In genomic region chr2:159455330-159455918, GRCh38 we compare ENCODE assay signal across 19 cellular contexts.
DNase-seq lines count a peak whose midpoint lies in the region; ATAC-seq and TF ChIP-seq lines count a peak whose summit lies in the region.
"Had no signal": no experiment of that assay in that cellular context is flagged by ENCODE, and none has a peak within 500 bp of the region (broad histone marks: within the 10 kb centered on the region; RNA-seq: fewer than 3 reads in every experiment).

No MANE protein-coding gene starts in this region.

- no peaks in the 10 kb centered on the region for H3K36me3 Mint-ChIP-seq in activated CD4-positive, alpha-beta T cell treated with anti-CD3 and anti-CD28 coated beads, Interleukin-2, amount 10 ng/mL, durations not matched to agents 7 days and 5 days (ENCODE audit: low read depth)
- H3K36me3 Mint-ChIP-seq in activated naive CD8-positive, alpha-beta T cell treated with anti-CD3 and anti-CD28 coated beads, Interleukin-2, amount 10 ng/mL, durations not matched to agents 7 days and 5 days = peaks cover 3% of the 10 kb centered on the region
- H3K36me3 Mint-ChIP-seq in CD14-positive monocyte = peaks cover 7 to 11% of the 10 kb centered on the region in 2 donors

- CTCF ChIA-PET in activated CD4-positive, alpha-beta T cell treated with anti-CD3 and anti-CD28 coated beads, Interleukin-2, amount 10 ng/mL, durations not matched to agents 7 days and 5 days (lab: Charles Lee) = no interaction called here

- TF ChIP-seq CTCF in osteoblast (IDR thresholded peaks at IDR 0.05; ENCODE audit: extremely low read depth, low read depth, low read length) = no peak
- TF ChIP-seq CTCF in CD14-positive monocyte (IDR thresholded peaks at IDR 0.05) = no peak

- no peak overlapping the region for H3K4me2 ChIP-seq in osteoblast (ENCODE audit: insufficient read depth, low read length)
- H3K4me2 ChIP-seq: A549 had no signal

- no peak overlapping the region for H2AFZ ChIP-seq in osteoblast (ENCODE audit: low read length)

- H3K4me1 Mint-ChIP-seq in activated CD4-positive, alpha-beta T cell treated with anti-CD3 and anti-CD28 coated beads, Interleukin-2, amount 10 ng/mL, durations not matched to agents 7 days and 5 days = peaks cover 30% of the 10 kb centered on the region
- peaks cover 17% of the 10 kb centered on the region for H3K4me1 Mint-ChIP-seq in activated naive CD8-positive, alpha-beta T cell treated with anti-CD3 and anti-CD28 coated beads, Interleukin-2, amount 10 ng/mL, durations not matched to agents 7 days and 5 days
- H3K4me1 Mint-ChIP-seq in CD14-positive monocyte = peaks cover 18% of the 10 kb centered on the region

- intact Hi-C loops in CD14-positive monocyte (cut with micrococcal nuclease) = no loop called here

- POLR2A ChIA-PET in activated CD4-positive, alpha-beta T cell treated with anti-CD3 and anti-CD28 coated beads, Interleukin-2, amount 10 ng/mL, durations not matched to agents 7 days and 5 days (lab: Charles Lee) = no interaction called here
- POLR2A ChIA-PET in activated naive CD8-positive, alpha-beta T cell treated with anti-CD3 and anti-CD28 coated beads, Interleukin-2, amount 10 ng/mL, durations not matched to agents 7 days and 5 days (lab: Charles Lee) = interaction anchor here (0.6 kb wide), 1 partner anchor 258 kb away, joined by 4 read pairs; no protein-coding TSS in a partner anchor

- H3K27me3 Mint-ChIP-seq in activated CD4-positive, alpha-beta T cell treated with anti-CD3 and anti-CD28 coated beads, Interleukin-2, amount 10 ng/mL, durations not matched to agents 7 days and 5 days = no peaks in the 10 kb centered on the region
- H3K27me3 Mint-ChIP-seq in activated naive CD8-positive, alpha-beta T cell treated with anti-CD3 and anti-CD28 coated beads, Interleukin-2, amount 10 ng/mL, durations not matched to agents 7 days and 5 days = no peaks in the 10 kb centered on the region
- H3K27me3 Mint-ChIP-seq in CD14-positive monocyte (ENCODE audit: low read depth in 3 of 3) = peaks cover 0 to 2% (median 1%) of the 10 kb centered on the region in 3 donors
- H3K27me3 Mint-ChIP-seq: activated naive CD8-positive, alpha-beta T cell; stimulated activated memory B cell treated with anti-CD40 and anti-IgM and Interleukin-4, amounts not matched to agents 10 μg/mL and 1 μg/mL and 100 μg/mL, for 72 hours; type B pancreatic cell had no signal

- H3K27me3 ChIP-seq in osteoblast (ENCODE audit: insufficient read depth, low read length) = no peaks in the 10 kb centered on the region
- H3K27me3 ChIP-seq: esophagus muscularis mucosa, heart left ventricle, spleen had no signal

- H3K27ac Mint-ChIP-seq in activated CD4-positive, alpha-beta T cell treated with anti-CD3 and anti-CD28 coated beads, Interleukin-2, amount 10 ng/mL, durations not matched to agents 7 days and 5 days = peak overlapping the region; percentile 11
- peak overlapping the region; percentile 78 for H3K27ac Mint-ChIP-seq in activated naive CD8-positive, alpha-beta T cell treated with anti-CD3 and anti-CD28 coated beads, Interleukin-2, amount 10 ng/mL, durations not matched to agents 7 days and 5 days
- H3K27ac Mint-ChIP-seq in CD14-positive monocyte = no peak overlapping the region
- H3K27ac Mint-ChIP-seq: activated naive CD8-positive, alpha-beta T cell; stimulated activated memory B cell treated with anti-CD40 and anti-IgM and Interleukin-4, amounts not matched to agents 10 μg/mL and 1 μg/mL and 100 μg/mL, for 72 hours; T-helper 1 cell treated with Interleukin-12 subunit alpha and Interleukin-12 subunit beta and Interleukin-4 antibody, amounts not matched to agents 30 μg/mL and 1 μg/mL, for 36 hours; type B pancreatic cell had no signal

- no peaks in the 10 kb centered on the region for H3K4me1 ChIP-seq in osteoblast (ENCODE audit: insufficient read depth, low read length)

- H3K4me3 Mint-ChIP-seq in activated CD4-positive, alpha-beta T cell treated with anti-CD3 and anti-CD28 coated beads, Interleukin-2, amount 10 ng/mL, durations not matched to agents 7 days and 5 days = no peak overlapping the region
- peak overlapping the region; percentile 53 for H3K4me3 Mint-ChIP-seq in activated naive CD8-positive, alpha-beta T cell treated with anti-CD3 and anti-CD28 coated beads, Interleukin-2, amount 10 ng/mL, durations not matched to agents 7 days and 5 days
- H3K4me3 Mint-ChIP-seq in CD14-positive monocyte = no peak overlapping the region
- H3K4me3 Mint-ChIP-seq: activated naive CD8-positive, alpha-beta T cell; stimulated activated memory B cell treated with anti-CD40 and anti-IgM and Interleukin-4, amounts not matched to agents 10 μg/mL and 1 μg/mL and 100 μg/mL, for 72 hours; T-helper 1 cell treated with Interleukin-12 subunit alpha and Interleukin-12 subunit beta and Interleukin-4 antibody, amounts not matched to agents 30 μg/mL and 1 μg/mL, for 36 hours; type B pancreatic cell had no signal

- no peaks in the 10 kb centered on the region for H4K20me1 ChIP-seq in osteoblast (ENCODE audit: insufficient read depth, low read length)

- H3K9me3 Mint-ChIP-seq in activated CD4-positive, alpha-beta T cell treated with anti-CD3 and anti-CD28 coated beads, Interleukin-2, amount 10 ng/mL, durations not matched to agents 7 days and 5 days = peaks cover 3% of the 10 kb centered on the region
- no peaks in the 10 kb centered on the region for H3K9me3 Mint-ChIP-seq in activated naive CD8-positive, alpha-beta T cell treated with anti-CD3 and anti-CD28 coated beads, Interleukin-2, amount 10 ng/mL, durations not matched to agents 7 days and 5 days
- no peaks in the 10 kb centered on the region for H3K9me3 Mint-ChIP-seq in CD14-positive monocyte
- H3K9me3 Mint-ChIP-seq: stimulated activated memory B cell treated with anti-CD40 and anti-IgM and Interleukin-4, amounts not matched to agents 10 μg/mL and 1 μg/mL and 100 μg/mL, for 72 hours; T-helper 1 cell treated with Interleukin-12 subunit alpha and Interleukin-12 subunit beta and Interleukin-4 antibody, amounts not matched to agents 30 μg/mL and 1 μg/mL, for 36 hours; type B pancreatic cell had no signal

- no peaks in the 10 kb centered on the region for H3K9me3 ChIP-seq in osteoblast (ENCODE audit: low read depth, low read length)
- H3K9me3 ChIP-seq: A549, esophagus muscularis mucosa, heart left ventricle, spleen had no signal

- no peak overlapping the region for H3K27ac ChIP-seq in osteoblast (ENCODE audit: low read depth, low read length)
- H3K27ac ChIP-seq: A549, C4-2B, esophagus muscularis mucosa, heart left ventricle, spleen had no signal

- ATAC-seq in HG03066 (IDR thresholded peaks at IDR 0.05; ENCODE audit: low read depth, unreplicated experiment) = peak; percentile 52
- peak; percentile 72 for ATAC-seq in activated naive CD8-positive, alpha-beta T cell treated with anti-CD3 and anti-CD28 coated beads, Interleukin-2, amount 10 ng/mL, durations not matched to agents 7 days and 5 days (ENCODE audit: low read depth)
- ATAC-seq in HG03342 (IDR thresholded peaks at IDR 0.05; ENCODE audit: unreplicated experiment) = no peak
- ATAC-seq: stimulated activated memory B cell treated with anti-CD40 and anti-IgM and Interleukin-4, amounts not matched to agents 10 μg/mL and 1 μg/mL and 100 μg/mL, for 72 hours had no signal

- H3K4me3 ChIP-seq in osteoblast (ENCODE audit: insufficient read depth, low read length) = no peak overlapping the region
- H3K4me3 ChIP-seq: A549, esophagus muscularis mucosa, heart left ventricle, spleen had no signal

- H3K36me3 ChIP-seq in osteoblast (ENCODE audit: insufficient read depth, low read length) = no peaks in the 10 kb centered on the region
- H3K36me3 ChIP-seq: esophagus muscularis mucosa had no signal

- H3K79me2 ChIP-seq in osteoblast (ENCODE audit: insufficient read depth, low read length) = no peaks in the 10 kb centered on the region

- no peak for DNase-seq in activated CD4-positive, alpha-beta T cell treated with anti-CD3 and anti-CD28 coated beads, Interleukin-2, amount 10 ng/mL, durations not matched to agents 7 days and 5 days
- no peak for DNase-seq in activated CD4-positive, alpha-beta T cell treated with anti-CD3 and anti-CD28 coated beads, Interleukin-2, amount 50 U/mL, for 1 hour
- DNase-seq in activated naive CD8-positive, alpha-beta T cell treated with anti-CD3 and anti-CD28 coated beads, Interleukin-2, amount 10 ng/mL, durations not matched to agents 7 days and 5 days = no peak
- DNase-seq in osteoblast (ENCODE audit: insufficient read length, low spot score, missing footprints) (peak; percentile 27), CD14-positive monocyte (ENCODE audit: low spot score) (no peak)
- DNase-seq in stimulated activated naive CD4-positive, alpha-beta T cell treated with Interleukin-2 at 50 U/mL for 16 hours (lab: John Stamatoyannopoulos, UW) = no peak
- DNase-seq: activated T-cell treated with anti-CD3 and anti-CD28 coated beads for 4 hours, DMS79, heart left ventricle, spleen had no signal

Comparison
In these comparisons a context has a peak if more than half of its experiments do, and no peak if none do; other contexts are left out.
1. H3K27ac Mint-ChIP-seq: peak in activated CD4-positive, alpha-beta T cell treated with anti-CD3 and anti-CD28 coated beads, Interleukin-2, amount 10 ng/mL, durations not matched to agents 7 days and 5 days (single experiment) and activated naive CD8-positive, alpha-beta T cell treated with anti-CD3 and anti-CD28 coated beads, Interleukin-2, amount 10 ng/mL, durations not matched to agents 7 days and 5 days (single experiment); none in CD14-positive monocyte (0 of 7).